12 cellular contexts compared by ENCODE assay signal in genomic region chr13:27959976-27960361, GRCh38. TPM values are rescaled to one million over a fixed set of nuclear protein-coding genes. Genes with fewer than 3 reads are reported as not detected.
DNase-seq lines count a peak whose midpoint lies in the region; ATAC-seq, FAIRE-seq and TF ChIP-seq lines count a peak whose summit lies in the region.
"Had no signal": no experiment of that assay in that cellular context is flagged by ENCODE, and none has a peak within 500 bp of the region (broad histone marks: within the 10 kb centered on the region; RNA-seq: fewer than 3 reads in every experiment).

No MANE protein-coding gene starts in this region.

- H3K4me1 Mint-ChIP-seq in activated CD4-positive, alpha-beta T cell treated with anti-CD3 and anti-CD28 coated beads, Interleukin-2, amount 10 ng/mL, durations not matched to agents 24 days and 14 days: peaks cover 3% of the 10 kb centered on the region
- peaks cover 5% of the 10 kb centered on the region for H3K4me1 Mint-ChIP-seq in activated CD8-positive, alpha-beta T cell treated with anti-CD3 and anti-CD28 coated beads for 36 hours (ENCODE audit: low read depth)
- peaks cover 10% of the 10 kb centered on the region for H3K4me1 Mint-ChIP-seq in stimulated activated effector memory CD8-positive, alpha-beta T cell treated with anti-CD3 and anti-CD28 coated beads, Interleukin-12 subunit alpha, Interleukin-12 subunit beta, amount 100 ng/mL, for 72 hours

- H3K9me1 ChIP-seq in keratinocyte (ENCODE audit: control insufficient read depth, extremely low read depth, insufficient read depth, low read length): no peaks in the 10 kb centered on the region

- CTCF ChIA-PET in activated CD8-positive, alpha-beta T cell treated with anti-CD3 and anti-CD28 coated beads for 36 hours (lab: Charles Lee): interaction anchor here (1.0 kb wide), 2 partner anchors 14 to 90 kb away, joined by 4 to 5 read pairs; no protein-coding TSS in a partner anchor

- no peak overlapping the region for H3K27ac Mint-ChIP-seq in activated CD4-positive, alpha-beta T cell treated with anti-CD3 and anti-CD28 coated beads, Interleukin-2, amount 10 ng/mL, durations not matched to agents 24 days and 14 days
- no peak overlapping the region for H3K27ac Mint-ChIP-seq in activated CD8-positive, alpha-beta T cell treated with anti-CD3 and anti-CD28 coated beads for 36 hours
- H3K27ac Mint-ChIP-seq in stimulated activated effector memory CD8-positive, alpha-beta T cell treated with anti-CD3 and anti-CD28 coated beads, Interleukin-12 subunit alpha, Interleukin-12 subunit beta, amount 100 ng/mL, for 72 hours: no peak overlapping the region

- peak overlapping the region; percentile 67 for H3K4me3 Mint-ChIP-seq in activated CD4-positive, alpha-beta T cell treated with anti-CD3 and anti-CD28 coated beads, Interleukin-2, amount 10 ng/mL, durations not matched to agents 24 days and 14 days
- peak overlapping the region; percentile 12 for H3K4me3 Mint-ChIP-seq in activated CD8-positive, alpha-beta T cell treated with anti-CD3 and anti-CD28 coated beads for 36 hours
- peak overlapping the region; percentile 47 for H3K4me3 Mint-ChIP-seq in stimulated activated effector memory CD8-positive, alpha-beta T cell treated with anti-CD3 and anti-CD28 coated beads, Interleukin-12 subunit alpha, Interleukin-12 subunit beta, amount 100 ng/mL, for 72 hours

- H4K20me1 ChIP-seq in keratinocyte (ENCODE audit: control insufficient read depth, extremely low read depth, insufficient read depth, low read length): no peaks in the 10 kb centered on the region

- TF ChIP-seq CTCF in activated CD8-positive, alpha-beta T cell treated with anti-CD3 and anti-CD28 coated beads for 36 hours (IDR thresholded peaks at IDR 0.05): no peak
- TF ChIP-seq CTCF in keratinocyte (optimal IDR thresholded peaks at IDR 0.05 in 1 of 3, IDR thresholded peaks at IDR 0.05 in 1 of 3, conservative IDR thresholded peaks at IDR 0.05 in 1 of 3; ENCODE audit: extremely low read depth in 1 of 3, insufficient read depth in 2 of 3, low read length in 3 of 3): no peak

- no peaks in the 10 kb centered on the region for H3K36me3 ChIP-seq in keratinocyte (ENCODE audit: control insufficient read depth in 2 of 2, extremely low read depth in 1 of 2, insufficient read depth in 2 of 2, low read length in 2 of 2)
- H3K36me3 ChIP-seq: SJCRH30 had no signal

- FAIRE-seq in keratinocyte (lab: Jason Lieb, UNC): no peak

- no peaks in the 10 kb centered on the region for H3K79me2 ChIP-seq in keratinocyte (ENCODE audit: control insufficient read depth, insufficient read depth, low read length)

- dilution Hi-C loops in keratinocyte (cut with MboI; ENCODE audit: extremely low pct_ligation_motif_present, low sequenced_read_pairs): loop anchor here (25.0 kb wide), 1 partner anchor 123 kb away; no protein-coding TSS in a partner anchor

- no peaks in the 10 kb centered on the region for H3K9me3 Mint-ChIP-seq in activated CD4-positive, alpha-beta T cell treated with anti-CD3 and anti-CD28 coated beads, Interleukin-2, amount 10 ng/mL, durations not matched to agents 24 days and 14 days
- H3K9me3 Mint-ChIP-seq in activated CD8-positive, alpha-beta T cell treated with anti-CD3 and anti-CD28 coated beads for 36 hours: no peaks in the 10 kb centered on the region
- H3K9me3 Mint-ChIP-seq in stimulated activated effector memory CD8-positive, alpha-beta T cell treated with anti-CD3 and anti-CD28 coated beads, Interleukin-12 subunit alpha, Interleukin-12 subunit beta, amount 100 ng/mL, for 72 hours: no peaks in the 10 kb centered on the region

- no peak for DNase-seq in activated CD4-positive, alpha-beta T cell treated with anti-CD3 and anti-CD28 coated beads, Interleukin-2, amount 10 ng/mL, durations not matched to agents 24 days and 14 days
- no peak for DNase-seq in activated CD4-positive, alpha-beta T cell treated with anti-CD3 and anti-CD28 coated beads, Interleukin-2, amount 50 U/mL, for 4 hours
- DNase-seq in activated CD8-positive, alpha-beta T cell treated with anti-CD3 and anti-CD28 coated beads for 36 hours: no peak
- DNase-seq in keratinocyte (ENCODE audit: low read depth, low spot score) (no peak), HUDEP-2 (lab: John Stamatoyannopoulos, UW; ENCODE audit: unreplicated experiment in 76 of 76) (no peak), HuH-7 (ENCODE audit: low spot score) (no peak)
- no peak for DNase-seq in stimulated activated effector memory CD8-positive, alpha-beta T cell treated with anti-CD3 and anti-CD28 coated beads, Interleukin-12 subunit alpha, Interleukin-12 subunit beta, amount 100 ng/mL, for 72 hours (ENCODE audit: low spot score in 2 of 2)
- DNase-seq: NCI-H2171 treated with DMSO at 0.1 percent for 48 hours, SJCRH30 had no signal

- peaks cover 53% of the 10 kb centered on the region for H3K27me3 ChIP-seq in keratinocyte (ENCODE audit: control insufficient read depth, extremely low read depth, insufficient read depth, low read length)

- H3K27ac ChIP-seq in keratinocyte (ENCODE audit: control insufficient read depth, insufficient read depth, low read length): no peak overlapping the region
- H3K27ac ChIP-seq: SJCRH30 had no signal

- no peak overlapping the region for H2AFZ ChIP-seq in keratinocyte (ENCODE audit: control insufficient read depth, low read length)

- peaks cover 3% of the 10 kb centered on the region for H3K4me1 ChIP-seq in keratinocyte (ENCODE audit: control insufficient read depth, extremely low read depth, insufficient read depth, low read length)
- H3K4me1 ChIP-seq: SJCRH30 had no signal

- H3K36me3 Mint-ChIP-seq in activated CD4-positive, alpha-beta T cell treated with anti-CD3 and anti-CD28 coated beads, Interleukin-2, amount 10 ng/mL, durations not matched to agents 24 days and 14 days (ENCODE audit: low read depth): no peaks in the 10 kb centered on the region
- H3K36me3 Mint-ChIP-seq in activated CD8-positive, alpha-beta T cell treated with anti-CD3 and anti-CD28 coated beads for 36 hours (ENCODE audit: low read depth): no peaks in the 10 kb centered on the region
- H3K36me3 Mint-ChIP-seq in stimulated activated effector memory CD8-positive, alpha-beta T cell treated with anti-CD3 and anti-CD28 coated beads, Interleukin-12 subunit alpha, Interleukin-12 subunit beta, amount 100 ng/mL, for 72 hours: no peaks in the 10 kb centered on the region

- H3K9ac ChIP-seq in keratinocyte (ENCODE audit: control insufficient read depth, extremely low read depth, insufficient read depth, low read length): no peak overlapping the region

- intact Hi-C loops in activated CD4-positive, alpha-beta T cell treated with anti-CD3 and anti-CD28 coated beads, Interleukin-2, amount 10 ng/mL, durations not matched to agents 24 days and 14 days (cut with micrococcal nuclease): loop anchor here (10.0 kb wide), 1 partner anchor 585 kb away; no protein-coding TSS in a partner anchor
- intact Hi-C loops in activated CD8-positive, alpha-beta T cell treated with anti-CD3 and anti-CD28 coated beads for 36 hours (cut with micrococcal nuclease): loop anchor here (10.0 kb wide), 1 partner anchor 95 kb away; no protein-coding TSS in a partner anchor

- H3K27me3 Mint-ChIP-seq in activated CD4-positive, alpha-beta T cell treated with anti-CD3 and anti-CD28 coated beads, Interleukin-2, amount 10 ng/mL, durations not matched to agents 24 days and 14 days: peaks cover 80% of the 10 kb centered on the region
- H3K27me3 Mint-ChIP-seq in activated CD8-positive, alpha-beta T cell treated with anti-CD3 and anti-CD28 coated beads for 36 hours: peaks cover 65% of the 10 kb centered on the region

- peak overlapping the region; percentile 73 for H3K4me2 ChIP-seq in keratinocyte (ENCODE audit: control insufficient read depth, extremely low read depth, insufficient read depth, low read depth, low read length)

- H3K4me3 ChIP-seq in keratinocyte (ENCODE audit: control insufficient read depth in 2 of 3, extremely low read depth in 1 of 3, insufficient read depth in 2 of 3, low read depth in 1 of 3, low read length in 3 of 3): peak overlapping the region; percentile 21 to 55 (median 39)
- H3K4me3 ChIP-seq: SJCRH30 had no signal

- H3K9me3 ChIP-seq in keratinocyte (ENCODE audit: control insufficient read depth, low read depth, low read length): no peaks in the 10 kb centered on the region
- H3K9me3 ChIP-seq: SJCRH30 had no signal

- no peak for ATAC-seq in activated CD8-positive, alpha-beta T cell treated with anti-CD3 and anti-CD28 coated beads for 36 hours
- ATAC-seq in stimulated activated effector memory CD8-positive, alpha-beta T cell treated with anti-CD3 and anti-CD28 coated beads, Interleukin-12 subunit alpha, Interleukin-12 subunit beta, amount 100 ng/mL, for 72 hours: no peak
- ATAC-seq in HG03135 (IDR thresholded peaks at IDR 0.05; ENCODE audit: unreplicated experiment): no peak

- POLR2A ChIA-PET in activated CD8-positive, alpha-beta T cell treated with anti-CD3 and anti-CD28 coated beads for 36 hours (lab: Charles Lee): no interaction called here

RNA-seq across cellular contexts. Expression of gene CDX2, which starts 9.1 kb away (rescaled TPM):
- total RNA-seq in activated CD4-positive, alpha-beta T cell treated with anti-CD3 and anti-CD28 coated beads, Interleukin-2, amount 10 ng/mL, durations not matched to agents 24 days and 14 days: not detected in 2 replicates
- not detected for total RNA-seq in activated CD8-positive, alpha-beta T cell treated with anti-CD3 and anti-CD28 coated beads for 36 hours
- polyA plus RNA-seq in keratinocyte: not detected in 3 replicates
- polyA plus RNA-seq in keratinocyte (2011; ENCODE audit: low read depth): not detected
- not detected in 2 replicates for polyA plus RNA-seq in keratinocyte (2011; cell fraction: cytosol; rRNA removed)
- not detected in 2 replicates for polyA plus RNA-seq in keratinocyte (2011; cell fraction: nucleus; rRNA removed)
- polyA plus RNA-seq in keratinocyte (2012; ENCODE audit: low replicate concordance): not detected in 2 replicates
- polyA minus RNA-seq in keratinocyte: not detected in 3 replicates
- not detected for polyA minus RNA-seq in keratinocyte (2011; cell fraction: cytosol; rRNA and poly(A)+ RNA removed)
- not detected in 2 replicates for polyA minus RNA-seq in keratinocyte (2011; cell fraction: nucleus; rRNA and poly(A)+ RNA removed)
- total RNA-seq: myocyte, SJCRH30, ureter had no signal

RNA-seq across cellular contexts. Expression of gene URAD, which starts 28.5 kb away (rescaled TPM):
- not detected in 2 replicates for total RNA-seq in activated CD4-positive, alpha-beta T cell treated with anti-CD3 and anti-CD28 coated beads, Interleukin-2, amount 10 ng/mL, durations not matched to agents 24 days and 14 days
- not detected for total RNA-seq in activated CD8-positive, alpha-beta T cell treated with anti-CD3 and anti-CD28 coated beads for 36 hours
- polyA plus RNA-seq in keratinocyte: not detected in 3 replicates
- not detected for polyA plus RNA-seq in keratinocyte (2011; ENCODE audit: low read depth)
- not detected in 2 replicates for polyA plus RNA-seq in keratinocyte (2011; cell fraction: cytosol; rRNA removed)
- not detected in 2 replicates for polyA plus RNA-seq in keratinocyte (2011; cell fraction: nucleus; rRNA removed)
- not detected in 2 replicates for polyA plus RNA-seq in keratinocyte (2012; ENCODE audit: low replicate concordance)
- not detected in 3 replicates for polyA minus RNA-seq in keratinocyte
- not detected for polyA minus RNA-seq in keratinocyte (2011; cell fraction: cytosol; rRNA and poly(A)+ RNA removed)
- not detected in 2 replicates for polyA minus RNA-seq in keratinocyte (2011; cell fraction: nucleus; rRNA and poly(A)+ RNA removed)
- total RNA-seq: myocyte, SJCRH30, ureter had no signal

RNA-seq across cellular contexts. Expression of gene PDX1, which starts 40.2 kb away (rescaled TPM):
- total RNA-seq in activated CD4-positive, alpha-beta T cell treated with anti-CD3 and anti-CD28 coated beads, Interleukin-2, amount 10 ng/mL, durations not matched to agents 24 days and 14 days: not detected in 2 replicates
- not detected for total RNA-seq in activated CD8-positive, alpha-beta T cell treated with anti-CD3 and anti-CD28 coated beads for 36 hours
- polyA plus RNA-seq in keratinocyte: not detected in 3 replicates
- polyA plus RNA-seq in keratinocyte (2011; ENCODE audit: low read depth): not detected
- not detected in 2 replicates for polyA plus RNA-seq in keratinocyte (2011; cell fraction: cytosol; rRNA removed)
- not detected in 2 replicates for polyA plus RNA-seq in keratinocyte (2011; cell fraction: nucleus; rRNA removed)
- not detected in 2 replicates for polyA plus RNA-seq in keratinocyte (2012; ENCODE audit: low replicate concordance)
- not detected in 3 replicates for polyA minus RNA-seq in keratinocyte
- not detected for polyA minus RNA-seq in keratinocyte (2011; cell fraction: cytosol; rRNA and poly(A)+ RNA removed)
- not detected in 2 replicates for polyA minus RNA-seq in keratinocyte (2011; cell fraction: nucleus; rRNA and poly(A)+ RNA removed)
- total RNA-seq: myocyte, SJCRH30, ureter had no signal

Comparison
In these comparisons a context has a peak if more than half of its experiments do, and no peak if none do; other contexts are left out.
1. H3K4me3 Mint-ChIP-seq: peak in every context shown above with its lines; median percentile 67 in activated CD4-positive, alpha-beta T cell treated with anti-CD3 and anti-CD28 coated beads, Interleukin-2, amount 10 ng/mL, durations not matched to agents 24 days and 14 days; 47 in stimulated activated effector memory CD8-positive, alpha-beta T cell treated with anti-CD3 and anti-CD28 coated beads, Interleukin-12 subunit alpha, Interleukin-12 subunit beta, amount 100 ng/mL, for 72 hours; 12 in activated CD8-positive, alpha-beta T cell treated with anti-CD3 and anti-CD28 coated beads for 36 hours.